In the genomic region with DNA sequence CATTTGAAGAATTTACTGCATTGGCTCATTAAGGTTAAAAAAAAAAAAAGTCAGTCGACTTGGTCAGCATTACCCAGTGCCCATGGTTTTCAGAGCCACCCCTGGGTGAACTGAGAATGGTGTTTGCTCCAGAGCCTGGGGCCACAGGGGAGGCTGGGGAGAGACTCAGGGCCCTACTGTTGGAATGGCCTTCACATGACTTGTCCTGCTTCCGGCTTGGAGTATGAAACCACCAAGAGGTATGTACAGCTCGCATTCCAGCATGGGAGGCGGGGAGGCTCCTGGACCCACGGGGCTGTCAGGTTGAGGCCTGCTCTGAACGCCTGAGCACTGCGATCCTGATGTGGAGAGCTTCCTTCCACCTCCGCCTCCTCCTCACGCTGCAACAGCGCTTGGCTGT, we compare ENCODE assay signal across 1 cellular context.
TF ChIP-seq lines count a peak whose summit lies in the region.

No MANE protein-coding gene starts in this region.

TF ChIP-seq in HepG2, 621 proteins besides CTCF, POLR2A, EP300 and RAD21 (continued from another document and continues in another):
- TF ChIP-seq ZBTB4 (CRISPR knock-in tag; IDR thresholded peaks at IDR 0.05; ENCODE audit: borderline replicate concordance): 0 out of 2 replicates have a peak, but pooled peaks have one; percentile 81
- TF ChIP-seq KLF15 (CRISPR knock-in tag; IDR thresholded peaks at IDR 0.05; ENCODE audit: borderline replicate concordance): no peak
- TF ChIP-seq ZNF569 (CRISPR knock-in tag; IDR thresholded peaks at IDR 0.05; ENCODE audit: borderline replicate concordance): no peak
- TF ChIP-seq KAT2B (IDR thresholded peaks at IDR 0.05; ENCODE audit: borderline replicate concordance, low read depth, low read length): no peak
- peak; percentile 36; the same call in 1 of the 2 replicates for TF ChIP-seq ZNF891 (CRISPR knock-in tag; IDR thresholded peaks at IDR 0.05)
- TF ChIP-seq KMT2A (CRISPR knock-in tag; IDR thresholded peaks at IDR 0.05): peak; percentile 46; the same call in 1 of the 2 replicates
- no peak for TF ChIP-seq NAIF1 (CRISPR knock-in tag; IDR thresholded peaks at IDR 0.05; ENCODE audit: borderline replicate concordance)
- no peak for TF ChIP-seq ETV6 (CRISPR knock-in tag; conservative IDR thresholded peaks at IDR 0.05)
- peak; percentile 42; the same call in 1 of the 2 replicates for TF ChIP-seq ZNF609 (CRISPR knock-in tag; IDR thresholded peaks at IDR 0.05; ENCODE audit: borderline replicate concordance)
- no peak for TF ChIP-seq PAX8 (CRISPR knock-in tag; IDR thresholded peaks at IDR 0.05; ENCODE audit: borderline replicate concordance)
- TF ChIP-seq ZSCAN31 (CRISPR knock-in tag; IDR thresholded peaks at IDR 0.05; ENCODE audit: low read depth): no peak
- no peak for TF ChIP-seq U2AF1 (optimal IDR thresholded peaks at IDR 0.05; ENCODE audit: low read depth, low read length)
- no peak for TF ChIP-seq ARID2 (CRISPR knock-in tag; IDR thresholded peaks at IDR 0.05; ENCODE audit: borderline replicate concordance)
- peak; percentile 80; the same call in 1 of the 2 replicates for TF ChIP-seq ZNF614 (CRISPR knock-in tag; IDR thresholded peaks at IDR 0.05; ENCODE audit: borderline replicate concordance)
- TF ChIP-seq ZMYM3 (CRISPR knock-in tag; IDR thresholded peaks at IDR 0.05): peak; percentile 70
- no peak for TF ChIP-seq NR2F6 (IDR thresholded peaks at IDR 0.05)
- TF ChIP-seq NR2F6 (CRISPR knock-in tag; IDR thresholded peaks at IDR 0.05): peak; percentile 60; the same call in 1 of the 2 replicates
- TF ChIP-seq ZC3H13 (CRISPR knock-in tag; IDR thresholded peaks at IDR 0.05): no peak
- no peak for TF ChIP-seq ZNF256 (CRISPR knock-in tag; conservative IDR thresholded peaks at IDR 0.05)
- peak; percentile 74 for TF ChIP-seq RXRA (CRISPR knock-in tag; IDR thresholded peaks at IDR 0.05)
- TF ChIP-seq JUN (CRISPR knock-in tag; IDR thresholded peaks at IDR 0.05): no peak
- TF ChIP-seq BCL6 (CRISPR knock-in tag; IDR thresholded peaks at IDR 0.05): peak; percentile 48
- TF ChIP-seq, protein P1, sequence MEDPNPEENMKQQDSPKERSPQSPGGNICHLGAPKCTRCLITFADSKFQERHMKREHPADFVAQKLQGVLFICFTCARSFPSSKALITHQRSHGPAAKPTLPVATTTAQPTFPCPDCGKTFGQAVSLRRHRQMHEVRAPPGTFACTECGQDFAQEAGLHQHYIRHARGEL (CRISPR knock-in tag; IDR thresholded peaks at IDR 0.05): no peak
- TF ChIP-seq MZF1 (CRISPR knock-in tag; IDR thresholded peaks at IDR 0.05; ENCODE audit: borderline replicate concordance): no peak
- peak; percentile 82 for TF ChIP-seq ZFX (CRISPR knock-in tag; IDR thresholded peaks at IDR 0.05; ENCODE audit: low read depth)
- TF ChIP-seq NFE2 (CRISPR knock-in tag; IDR thresholded peaks at IDR 0.05): no peak
- TF ChIP-seq ZSCAN21 (CRISPR knock-in tag; IDR thresholded peaks at IDR 0.05; ENCODE audit: borderline replicate concordance): peak; percentile 64; the same call in 1 of the 2 replicates
- peak; percentile 39; the same call in 1 of the 2 replicates for TF ChIP-seq SIN3A (IDR thresholded peaks at IDR 0.05; ENCODE audit: borderline replicate concordance, low read depth, low read length)
- TF ChIP-seq, protein P2, sequence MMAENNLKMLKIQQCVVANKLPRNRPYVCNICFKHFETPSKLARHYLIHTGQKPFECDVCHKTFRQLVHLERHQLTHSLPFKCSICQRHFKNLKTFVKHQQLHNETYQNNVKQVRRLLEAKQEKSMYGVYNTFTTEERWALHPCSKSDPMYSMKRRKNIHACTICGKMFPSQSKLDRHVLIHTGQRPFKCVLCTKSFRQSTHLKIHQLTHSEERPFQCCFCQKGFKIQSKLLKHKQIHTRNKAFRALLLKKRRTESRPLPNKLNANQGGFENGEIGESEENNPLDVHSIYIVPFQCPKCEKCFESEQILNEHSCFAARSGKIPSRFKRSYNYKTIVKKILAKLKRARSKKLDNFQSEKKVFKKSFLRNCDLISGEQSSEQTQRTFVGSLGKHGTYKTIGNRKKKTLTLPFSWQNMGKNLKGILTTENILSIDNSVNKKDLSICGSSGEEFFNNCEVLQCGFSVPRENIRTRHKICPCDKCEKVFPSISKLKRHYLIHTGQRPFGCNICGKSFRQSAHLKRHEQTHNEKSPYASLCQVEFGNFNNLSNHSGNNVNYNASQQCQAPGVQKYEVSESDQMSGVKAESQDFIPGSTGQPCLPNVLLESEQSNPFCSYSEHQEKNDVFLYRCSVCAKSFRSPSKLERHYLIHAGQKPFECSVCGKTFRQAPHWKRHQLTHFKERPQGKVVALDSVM (CRISPR knock-in tag; IDR thresholded peaks at IDR 0.05): peak; percentile 97
- TF ChIP-seq NFAT5 (CRISPR knock-in tag; IDR thresholded peaks at IDR 0.05): no peak
- TF ChIP-seq NRL (CRISPR knock-in tag; IDR thresholded peaks at IDR 0.05; ENCODE audit: borderline replicate concordance): 0 out of 2 replicates have a peak, but pooled peaks have one; percentile 26
- no peak for TF ChIP-seq ZNF232 (CRISPR knock-in tag; IDR thresholded peaks at IDR 0.05; ENCODE audit: borderline replicate concordance)
- no peak for TF ChIP-seq ZNF530 (CRISPR knock-in tag; IDR thresholded peaks at IDR 0.05; ENCODE audit: low read depth)
- TF ChIP-seq TMF1 (CRISPR knock-in tag; IDR thresholded peaks at IDR 0.05; ENCODE audit: low read depth): no peak
- peak; percentile 42 for TF ChIP-seq FOXO1 (CRISPR knock-in tag; IDR thresholded peaks at IDR 0.05)
- TF ChIP-seq NCOA2 (CRISPR knock-in tag; IDR thresholded peaks at IDR 0.05): peak; percentile 73
- TF ChIP-seq ZNF629 (CRISPR knock-in tag; conservative IDR thresholded peaks at IDR 0.05): no peak
- no peak for TF ChIP-seq MATR3 (CRISPR knock-in tag; IDR thresholded peaks at IDR 0.05)
- peak; percentile 73; the same call in 1 of the 2 replicates for TF ChIP-seq ZFP91 (CRISPR knock-in tag; IDR thresholded peaks at IDR 0.05; ENCODE audit: borderline replicate concordance)
- TF ChIP-seq NFIC (IDR thresholded peaks at IDR 0.05; ENCODE audit: low read length): no peak
- no peak for TF ChIP-seq ZNF20 (CRISPR knock-in tag; IDR thresholded peaks at IDR 0.05)
- TF ChIP-seq FOSL2 (CRISPR knock-in tag; IDR thresholded peaks at IDR 0.05): peak; percentile 78
- TF ChIP-seq CBFB (CRISPR knock-in tag; IDR thresholded peaks at IDR 0.05): peak; percentile 67; the same call in 1 of the 2 replicates
- TF ChIP-seq, protein P3, sequence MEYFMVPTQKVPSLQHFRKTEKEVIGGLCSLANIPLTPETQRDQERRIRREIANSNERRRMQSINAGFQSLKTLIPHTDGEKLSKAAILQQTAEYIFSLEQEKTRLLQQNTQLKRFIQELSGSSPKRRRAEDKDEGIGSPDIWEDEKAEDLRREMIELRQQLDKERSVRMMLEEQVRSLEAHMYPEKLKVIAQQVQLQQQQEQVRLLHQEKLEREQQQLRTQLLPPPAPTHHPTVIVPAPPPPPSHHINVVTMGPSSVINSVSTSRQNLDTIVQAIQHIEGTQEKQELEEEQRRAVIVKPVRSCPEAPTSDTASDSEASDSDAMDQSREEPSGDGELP (IDR thresholded peaks at IDR 0.05; ENCODE audit: borderline replicate concordance, low read depth): peak; percentile 41; the same call in 1 of the 2 replicates
- TF ChIP-seq ZNF564 (CRISPR knock-in tag; IDR thresholded peaks at IDR 0.05): no peak
